ENCODE assay signal across 1 cellular context in the genomic region with DNA sequence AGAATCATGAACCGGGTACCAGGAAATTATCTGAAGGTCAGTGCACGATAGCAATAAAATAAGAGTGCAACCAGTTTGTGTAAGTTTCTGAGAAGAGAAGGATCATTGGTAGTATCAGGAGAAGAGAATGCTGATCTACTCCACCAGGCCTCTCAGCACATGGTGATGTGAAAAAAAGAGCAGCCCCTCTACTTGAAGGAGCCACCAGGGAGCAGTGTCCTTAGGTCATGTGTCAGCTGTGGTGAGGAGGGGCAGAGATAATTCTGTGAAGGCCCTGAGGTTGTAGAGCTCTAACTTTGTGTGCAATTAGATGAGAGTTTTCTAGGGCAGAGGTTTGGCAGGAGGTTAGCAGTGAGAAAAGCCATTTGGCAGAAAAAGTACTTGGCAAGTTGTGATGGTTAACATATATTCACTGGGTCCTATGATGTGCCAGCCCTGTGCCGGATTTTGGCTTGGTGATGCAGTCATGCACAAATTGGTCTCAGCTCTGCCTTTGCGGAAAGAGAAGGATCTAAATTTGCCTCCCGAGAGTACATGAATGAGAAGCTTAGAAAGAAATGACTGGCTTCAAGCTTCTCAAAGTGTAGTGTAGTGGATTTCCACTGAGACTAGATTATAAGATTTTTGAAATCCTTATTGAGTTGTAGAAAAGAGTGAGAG.
TF ChIP-seq lines count a peak whose summit lies in the region.

No MANE protein-coding gene starts in this region.

TF ChIP-seq in WTC11, 78 proteins besides CTCF, POLR2A, EP300 and RAD21 (continued from another document):
- TF ChIP-seq, protein P1, sequence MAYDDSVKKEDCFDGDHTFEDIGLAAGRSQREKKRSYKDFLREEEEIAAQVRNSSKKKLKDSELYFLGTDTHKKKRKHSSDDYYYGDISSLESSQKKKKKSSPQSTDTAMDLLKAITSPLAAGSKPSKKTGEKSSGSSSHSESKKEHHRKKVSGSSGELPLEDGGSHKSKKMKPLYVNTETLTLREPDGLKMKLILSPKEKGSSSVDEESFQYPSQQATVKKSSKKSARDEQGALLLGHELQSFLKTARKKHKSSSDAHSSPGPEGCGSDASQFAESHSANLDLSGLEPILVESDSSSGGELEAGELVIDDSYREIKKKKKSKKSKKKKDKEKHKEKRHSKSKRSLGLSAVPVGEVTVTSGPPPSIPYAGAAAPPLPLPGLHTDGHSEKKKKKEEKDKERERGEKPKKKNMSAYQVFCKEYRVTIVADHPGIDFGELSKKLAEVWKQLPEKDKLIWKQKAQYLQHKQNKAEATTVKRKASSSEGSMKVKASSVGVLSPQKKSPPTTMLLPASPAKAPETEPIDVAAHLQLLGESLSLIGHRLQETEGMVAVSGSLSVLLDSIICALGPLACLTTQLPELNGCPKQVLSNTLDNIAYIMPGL (CRISPR knock-in tag; IDR thresholded peaks at IDR 0.05), result no peak
- TF ChIP-seq, protein P2, sequence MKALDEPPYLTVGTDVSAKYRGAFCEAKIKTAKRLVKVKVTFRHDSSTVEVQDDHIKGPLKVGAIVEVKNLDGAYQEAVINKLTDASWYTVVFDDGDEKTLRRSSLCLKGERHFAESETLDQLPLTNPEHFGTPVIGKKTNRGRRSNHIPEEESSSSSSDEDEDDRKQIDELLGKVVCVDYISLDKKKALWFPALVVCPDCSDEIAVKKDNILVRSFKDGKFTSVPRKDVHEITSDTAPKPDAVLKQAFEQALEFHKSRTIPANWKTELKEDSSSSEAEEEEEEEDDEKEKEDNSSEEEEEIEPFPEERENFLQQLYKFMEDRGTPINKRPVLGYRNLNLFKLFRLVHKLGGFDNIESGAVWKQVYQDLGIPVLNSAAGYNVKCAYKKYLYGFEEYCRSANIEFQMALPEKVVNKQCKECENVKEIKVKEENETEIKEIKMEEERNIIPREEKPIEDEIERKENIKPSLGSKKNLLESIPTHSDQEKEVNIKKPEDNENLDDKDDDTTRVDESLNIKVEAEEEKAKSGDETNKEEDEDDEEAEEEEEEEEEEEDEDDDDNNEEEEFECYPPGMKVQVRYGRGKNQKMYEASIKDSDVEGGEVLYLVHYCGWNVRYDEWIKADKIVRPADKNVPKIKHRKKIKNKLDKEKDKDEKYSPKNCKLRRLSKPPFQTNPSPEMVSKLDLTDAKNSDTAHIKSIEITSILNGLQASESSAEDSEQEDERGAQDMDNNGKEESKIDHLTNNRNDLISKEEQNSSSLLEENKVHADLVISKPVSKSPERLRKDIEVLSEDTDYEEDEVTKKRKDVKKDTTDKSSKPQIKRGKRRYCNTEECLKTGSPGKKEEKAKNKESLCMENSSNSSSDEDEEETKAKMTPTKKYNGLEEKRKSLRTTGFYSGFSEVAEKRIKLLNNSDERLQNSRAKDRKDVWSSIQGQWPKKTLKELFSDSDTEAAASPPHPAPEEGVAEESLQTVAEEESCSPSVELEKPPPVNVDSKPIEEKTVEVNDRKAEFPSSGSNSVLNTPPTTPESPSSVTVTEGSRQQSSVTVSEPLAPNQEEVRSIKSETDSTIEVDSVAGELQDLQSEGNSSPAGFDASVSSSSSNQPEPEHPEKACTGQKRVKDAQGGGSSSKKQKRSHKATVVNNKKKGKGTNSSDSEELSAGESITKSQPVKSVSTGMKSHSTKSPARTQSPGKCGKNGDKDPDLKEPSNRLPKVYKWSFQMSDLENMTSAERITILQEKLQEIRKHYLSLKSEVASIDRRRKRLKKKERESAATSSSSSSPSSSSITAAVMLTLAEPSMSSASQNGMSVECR (CRISPR knock-in tag; IDR thresholded peaks at IDR 0.05; ENCODE audit: borderline replicate concordance), result no peak
TF ChIP-seq in WTC11: peak in this region for 1.
